ENCODE assay signal across 9 cellular contexts in the genomic region with DNA sequence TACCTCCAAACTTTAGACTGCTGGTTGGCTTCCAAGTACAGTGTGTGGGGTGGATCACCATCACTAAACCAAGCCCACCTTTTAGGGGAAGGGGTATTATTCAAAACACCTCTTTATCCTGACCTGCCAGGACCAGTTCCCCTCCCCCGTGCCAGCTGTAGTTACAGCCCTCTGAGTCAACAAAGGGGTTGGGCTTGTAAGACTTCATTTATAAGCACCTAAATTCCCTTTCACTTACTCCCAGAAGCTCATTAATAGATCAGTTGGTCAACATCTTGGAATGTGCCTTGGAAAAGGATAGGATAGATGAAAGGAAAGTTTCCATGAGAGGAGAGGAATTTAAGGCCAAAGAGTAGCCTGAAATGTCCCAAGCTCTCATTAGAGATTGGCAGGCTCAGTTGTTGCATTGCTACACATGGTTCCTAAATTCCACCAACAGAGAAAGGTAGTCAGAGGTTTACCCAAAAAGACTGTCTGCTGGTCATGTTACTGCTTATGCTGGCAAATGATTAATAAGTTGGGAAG. TPM values are rescaled to one million over a fixed set of nuclear protein-coding genes. Genes with fewer than 3 reads are reported as not detected.
A peak's percentile ranks its signal among the peaks of the same experiment; 100 is the strongest.
DNase-seq lines count a peak whose midpoint lies in the region; ATAC-seq and TF ChIP-seq lines count a peak whose summit lies in the region.
"Had no signal": no experiment of that assay in that cellular context is flagged by ENCODE, and none has a peak within 500 bp of the region (broad histone marks: within the 10 kb centered on the region; RNA-seq: fewer than 3 reads in every experiment).

No MANE protein-coding gene starts in this region.

- H3K27ac Mint-ChIP-seq in chondrocyte (ENCODE audit: unreplicated experiment), result peak overlapping the region; percentile 13
- H3K27ac Mint-ChIP-seq in mesothelial cell of epicardium, result no peak overlapping the region

- peak; percentile 81 for ATAC-seq in omental fat pad (ENCODE audit: low FRiP score)

- DNase-seq in Daoy (ENCODE audit: low read depth) (peak; percentile 69), LNCaP clone FGC (ENCODE audit: low read depth) (peak; percentile 18), chondrocyte (ENCODE audit: low spot score) (no peak), omental fat pad (ENCODE audit: low spot score) (no peak), RPMI8226 (no peak), 8988T (no peak), NCI-H2029 treated with DMSO at 0.1 percent for 48 hours (lab: John Stamatoyannopoulos, UW) (no peak), mesothelial cell of epicardium (ENCODE audit: low spot score in 2 of 2, unreplicated experiment in 2 of 2) (no peak)
- DNase-seq: central memory CD4-positive, alpha-beta T cell had no signal

- no peak for TF ChIP-seq CTCF in LNCaP clone FGC (IDR thresholded peaks at IDR 0.05; ENCODE audit: control insufficient read depth, extremely low read depth, insufficient read depth)
- no peak for TF ChIP-seq CTCF in chondrocyte (IDR thresholded peaks at IDR 0.05)
- TF ChIP-seq CTCF in omental fat pad (IDR thresholded peaks at IDR 0.05), result no peak
- TF ChIP-seq CTCF in mesothelial cell of epicardium (IDR thresholded peaks at IDR 0.05; ENCODE audit: unreplicated experiment), result no peak

- H3K27me3 Mint-ChIP-seq in chondrocyte (ENCODE audit: low read depth) (no peaks in the 10 kb centered on the region), mesothelial cell of epicardium (ENCODE audit: low read depth) (no peaks in the 10 kb centered on the region)

- H3K9me3 Mint-ChIP-seq in chondrocyte (ENCODE audit: low read depth) (no peaks in the 10 kb centered on the region), mesothelial cell of epicardium (no peaks in the 10 kb centered on the region)

- H3K4me3 Mint-ChIP-seq in chondrocyte (ENCODE audit: unreplicated experiment) (no peak overlapping the region), mesothelial cell of epicardium (no peak overlapping the region)

- no peak overlapping the region for H3K4me3 ChIP-seq in LNCaP clone FGC (ENCODE audit: low read depth, low read length)

- H3K36me3 Mint-ChIP-seq in chondrocyte (ENCODE audit: low read depth), result no peaks in the 10 kb centered on the region
- H3K36me3 Mint-ChIP-seq in mesothelial cell of epicardium, result no peaks in the 10 kb centered on the region

- peaks cover 27% of the 10 kb centered on the region for H3K4me1 Mint-ChIP-seq in chondrocyte (ENCODE audit: low read depth)
- peaks cover 29% of the 10 kb centered on the region for H3K4me1 Mint-ChIP-seq in mesothelial cell of epicardium

RNA-seq across cellular contexts. Expression of a gene that starts 59.2 kb away (rescaled TPM):
- 10.4 and 12.6 TPM in 2 replicates for total RNA-seq in Daoy (2014; rRNA removed; shearing (Covaris generic))
- total RNA-seq in chondrocyte (6.4 to 11.0 TPM (median 7.2 TPM) in 3 replicates), omental fat pad (100 to 1,000 TPM in 1 of 4 donors, 10 to 100 TPM in 3; 24.2 to 250 (median 44.5) TPM), mesothelial cell of epicardium (64.0 to 76.2 TPM (median 68.9 TPM) in 3 replicates)

Comparison
In these comparisons a context has a peak if more than half of its experiments do, and no peak if none do; other contexts are left out.
1. DNase-seq: peak in Daoy (single experiment) and LNCaP clone FGC (single experiment); none in chondrocyte (single experiment), omental fat pad (single experiment), RPMI8226 (single experiment), 8988T (single experiment), NCI-H2029 treated with DMSO at 0.1 percent for 48 hours (single experiment) and mesothelial cell of epicardium (0 of 2).